ENCODE assay signal across 13 cellular contexts in the genomic region with DNA sequence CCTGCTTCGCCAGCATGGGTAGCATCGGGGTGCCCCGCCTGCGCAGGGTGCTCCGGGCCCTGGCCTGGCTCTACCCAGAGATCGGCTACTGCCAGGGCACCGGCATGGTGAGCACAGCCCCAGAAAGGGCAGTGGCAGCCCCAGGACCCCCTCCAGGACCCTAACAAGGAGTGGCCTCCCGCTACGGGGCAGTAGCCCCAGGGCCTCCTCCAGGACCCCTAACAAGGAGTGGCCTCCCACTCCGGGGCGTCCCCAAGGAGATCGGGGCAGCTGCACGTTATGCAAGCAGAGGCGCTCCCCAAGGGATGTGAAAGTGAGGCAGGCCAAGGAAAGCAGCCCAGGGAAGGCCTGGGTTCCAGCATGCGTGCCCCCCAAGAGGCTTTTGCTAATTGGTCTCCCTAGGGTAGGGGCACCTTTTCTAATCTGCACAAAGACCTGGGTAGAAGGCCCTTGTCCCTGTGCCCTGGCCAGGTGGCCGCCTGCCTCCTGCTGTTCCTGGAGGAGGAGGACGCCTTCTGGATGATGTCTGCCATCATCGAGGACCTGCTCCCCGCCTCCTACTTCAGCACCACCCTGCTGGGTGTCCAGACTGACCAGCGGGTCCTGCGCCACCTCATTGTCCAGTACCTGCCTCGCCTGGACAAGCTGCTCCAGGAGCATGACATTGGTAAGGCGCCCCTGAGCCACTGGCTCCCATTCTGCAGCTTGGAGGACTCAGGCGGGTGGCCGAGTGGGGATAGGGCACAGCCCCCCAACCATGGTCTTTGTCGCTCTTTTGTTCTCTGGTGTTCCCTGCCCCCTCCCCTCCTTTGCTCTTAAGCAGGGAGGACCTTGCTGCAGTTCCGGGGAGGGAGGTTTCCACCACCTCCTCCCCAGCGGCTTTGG. TPM values are rescaled to one million over a fixed set of nuclear protein-coding genes. Genes with fewer than 3 reads are reported as not detected.
DNase-seq lines count a peak whose midpoint lies in the region; ATAC-seq, FAIRE-seq and TF ChIP-seq lines count a peak whose summit lies in the region.
"Had no signal": no experiment of that assay in that cellular context is flagged by ENCODE, and none has a peak within 500 bp of the region (broad histone marks: within the 10 kb centered on the region; RNA-seq: fewer than 3 reads in every experiment).

No MANE protein-coding gene starts in this region.

- ATAC-seq in RWPE2 (ENCODE audit: low read depth) = no peak
- ATAC-seq in HepG2 = no peak

- no peak for FAIRE-seq in HepG2 (lab: Jason Lieb, UNC)
- FAIRE-seq: H54 had no signal

- DNase-seq in H7 (peak; percentile 49), RWPE2 (ENCODE audit: low spot score) (peak; percentile 53), HepG2 (ENCODE audit: low spot score) (no peak), spleen (peak; percentile 73), MG63 (no peak), NCI-H526 treated with DMSO at 0.1 percent for 48 hours (lab: John Stamatoyannopoulos, UW) (no peak), cortex of kidney (lab: John Stamatoyannopoulos, UW) (no peak)
- DNase-seq: DMS 273 treated with DMSO at 0.1 percent for 48 hours, EL, NCI-H1436 treated with DMSO at 0.1 percent for 48 hours, NCI-H2081, NCI-H526 had no signal

- intact Hi-C loops in HepG2 (cut with micrococcal nuclease; ENCODE audit: unreplicated experiment) = no loop called here
- intact Hi-C loops in spleen (cut with DNase I; ENCODE audit: low total_unique reads) = no loop called here

- H3K79me2 ChIP-seq in HepG2 (ENCODE audit: insufficient read depth, low read length) = no peaks in the 10 kb centered on the region

- in situ Hi-C loops in HepG2 (cut with HindIII; ENCODE audit: extremely low pct_ligation_motif_present, low pct_unique_long_range_greater_than_20kb) = no loop called here

- CTCF ChIA-PET in HepG2 (lab: Yijun Ruan, JAX; ENCODE audit: low intra/inter-chr PET ratio, low total read pairs) = no interaction called here

- no peak overlapping the region for H3K4me2 ChIP-seq in HepG2 (ENCODE audit: low read depth, low read length)

- no peak overlapping the region for H3K27ac ChIP-seq in RWPE2 (ENCODE audit: poor library complexity, severe bottlenecking)
- H3K27ac ChIP-seq in HepG2 (ENCODE audit: extremely low read length, insufficient read depth, low read length) = no peak overlapping the region
- H3K27ac ChIP-seq in spleen = no peak overlapping the region

- TF ChIP-seq RAD21 in HepG2 (CRISPR knock-in tag; IDR thresholded peaks at IDR 0.05) = no peak

- TF ChIP-seq POLR2A in HepG2 (IDR thresholded peaks at IDR 0.05; ENCODE audit: insufficient read depth in 1 of 2, low read depth in 2 of 2, low read length in 2 of 2) (no peak), spleen (IDR thresholded peaks at IDR 0.05) (no peak)

- TF ChIP-seq CTCF in RWPE2 (IDR thresholded peaks at IDR 0.05; ENCODE audit: poor library complexity, severe bottlenecking) = no peak
- TF ChIP-seq CTCF in HepG2 (CRISPR knock-in tag; IDR thresholded peaks at IDR 0.05) = no peak
- no peak for TF ChIP-seq CTCF in spleen (IDR thresholded peaks at IDR 0.05 in 8 of 11, conservative IDR thresholded peaks at IDR 0.05 in 3 of 11)

- no TSS peak for BruUV-seq in HepG2 (replicated peaks; lab: Mats Ljungman, UMichigan)

- no peak overlapping the region for H3K9ac ChIP-seq in HepG2 (ENCODE audit: insufficient read depth, low read depth, low read length)

- no peaks in the 10 kb centered on the region for H4K20me1 ChIP-seq in HepG2 (ENCODE audit: insufficient read depth, low read length)

- no peak overlapping the region for H2AFZ ChIP-seq in HepG2 (ENCODE audit: low read length)

- POLR2A ChIA-PET in HepG2 (lab: Yijun Ruan, JAX) = no interaction called here

- no peaks in the 10 kb centered on the region for H3K27me3 ChIP-seq in H7 (ENCODE audit: control insufficient read depth, insufficient read depth, low read length)
- H3K27me3 ChIP-seq in RWPE2 (ENCODE audit: insufficient read depth, poor library complexity, severe bottlenecking) = no peaks in the 10 kb centered on the region
- H3K27me3 ChIP-seq in HepG2 (ENCODE audit: control insufficient read depth in 1 of 2, insufficient read depth in 2 of 2, low read length in 2 of 2) = no peaks in the 10 kb centered on the region
- H3K27me3 ChIP-seq in spleen (replicated peaks in 1 of 7) = no peaks in the 10 kb centered on the region
- H3K27me3 ChIP-seq in MG63 = no peaks in the 10 kb centered on the region

- TF ChIP-seq EP300 in HepG2 (IDR thresholded peaks at IDR 0.05; ENCODE audit: low read depth in 2 of 2, low read length in 2 of 2) (no peak), HepG2 (CRISPR knock-in tag; IDR thresholded peaks at IDR 0.05; ENCODE audit: borderline replicate concordance) (no peak)

- H3K36me3 ChIP-seq in H7 (replicated peaks; ENCODE audit: control insufficient read depth, insufficient read depth, low read length) (peaks cover 13% of the 10 kb centered on the region), RWPE2 (ENCODE audit: low read depth) (peaks cover 58% of the 10 kb centered on the region), HepG2 (replicated peaks in 1 of 2; ENCODE audit: control insufficient read depth in 1 of 2, insufficient read depth in 2 of 2, low read length in 2 of 2) (peaks cover 11 to 23% of the 10 kb centered on the region in 2 experiments), spleen (peaks cover 0 to 98% (median 77%) of the 10 kb centered on the region in 6 donors), MG63 (peaks cover 64% of the 10 kb centered on the region)

- H3K4me3 ChIP-seq in H7 (ENCODE audit: insufficient read depth, low read depth, low read length) (no peak overlapping the region), RWPE2 (ENCODE audit: severe bottlenecking) (no peak overlapping the region), HepG2 (replicated peaks in 1 of 3; ENCODE audit: insufficient read depth in 1 of 3, low read depth in 2 of 3, low read length in 3 of 3) (no peak overlapping the region), spleen (no peak overlapping the region), MG63 (no peak overlapping the region)

- WGBS in HepG2 (ENCODE audit: low lambda C conversion rate) = 98% methylated on average over 23 of the region's 28 CpGs
- WGBS in spleen, 5 donors = 91 to 95% (median 94%) methylated on average over 10 to 28 of the region's 28 CpGs

- H3K4me1 ChIP-seq in RWPE2 (ENCODE audit: insufficient read depth, poor library complexity, severe bottlenecking) (no peaks in the 10 kb centered on the region), HepG2 (ENCODE audit: insufficient read depth, low read length) (no peaks in the 10 kb centered on the region), spleen (peaks cover 16 to 43% (median 26%) of the 10 kb centered on the region in 6 donors)

- no peaks in the 10 kb centered on the region for H3K9me3 ChIP-seq in RWPE2 (ENCODE audit: severe bottlenecking)
- no peaks in the 10 kb centered on the region for H3K9me3 ChIP-seq in HepG2 (ENCODE audit: low read length)
- H3K9me3 ChIP-seq in spleen = no peaks in the 10 kb centered on the region
- H3K9me3 ChIP-seq in MG63 = no peaks in the 10 kb centered on the region

RNA-seq across cellular contexts. Expression of gene SGSM3, which starts 35.0 kb away (rescaled TPM):
- total RNA-seq in H7 (2014; rRNA removed; shearing (Covaris generic)) = 75.9 and 113 TPM in 2 replicates
- total RNA-seq in HepG2 (2016; rRNA removed; fragmentation: Illumina TruSeq; extraction: Trizol) (10.8 and 15.7 TPM in 2 replicates), spleen (10 to 100 TPM; 56.3 to 99.3 (median 88.2) TPM)
- 12.7 and 13.4 TPM in 2 replicates for total RNA-seq in HepG2 (2016; cell fraction: cytosol; rRNA removed; fragmentation: Illumina TruSeq; extraction: Trizol; ENCODE audit: low read depth)
- 8.1 and 17.9 TPM in 2 replicates for total RNA-seq in HepG2 (2016; cell fraction: insoluble cytoplasmic fraction; rRNA removed; fragmentation: Illumina TruSeq; extraction: Trizol)
- total RNA-seq in HepG2 (2016; cell fraction: membrane; rRNA removed; fragmentation: Illumina TruSeq; extraction: Trizol) = 12.6 and 12.7 TPM in 2 replicates
- 18.0 and 19.9 TPM in 2 replicates for total RNA-seq in HepG2 (2016; cell fraction: nucleus; rRNA removed; fragmentation: Illumina TruSeq; extraction: Trizol)
- polyA plus RNA-seq in HepG2 (2011; rRNA removed) (23.8 and 30.6 TPM in 2 replicates), spleen (100 to 1,000 TPM; 100 to 176 (median 161) TPM)
- polyA plus RNA-seq in HepG2 (2011; cell fraction: cytosol; rRNA removed) = 8.3 and 16.1 TPM in 2 replicates
- 265 and 362 TPM in 2 replicates for polyA plus RNA-seq in HepG2 (2011; cell fraction: nucleus; rRNA removed)
- 12.7 and 19.1 TPM in 2 replicates for polyA plus RNA-seq in HepG2 (2012)
- polyA plus RNA-seq in HepG2 (2016; cell fraction: cytosol; fragmentation: Illumina TruSeq; extraction: Trizol; ENCODE audit: low read depth) = 5.0 and 5.7 TPM in 2 replicates
- polyA plus RNA-seq in HepG2 (2016; cell fraction: insoluble cytoplasmic fraction; fragmentation: Illumina TruSeq; extraction: Trizol; ENCODE audit: low read depth) = 8.9 and 11.3 TPM in 2 replicates
- 8.8 and 9.1 TPM in 2 replicates for polyA plus RNA-seq in HepG2 (2016; cell fraction: membrane; fragmentation: Illumina TruSeq; extraction: Trizol; ENCODE audit: low read depth)
- polyA plus RNA-seq in HepG2 (2016; cell fraction: nucleus; fragmentation: Illumina TruSeq; extraction: Trizol; ENCODE audit: insufficient read depth, low read depth) = 46.2 and 59.6 TPM in 2 replicates
- polyA minus RNA-seq in HepG2 (2011; rRNA and poly(A)+ RNA removed; ENCODE audit: low replicate concordance) = 20.1 and 47.7 TPM in 2 replicates
- 3.8 and 6.1 TPM in 2 replicates for polyA minus RNA-seq in HepG2 (2011; cell fraction: cytosol; rRNA and poly(A)+ RNA removed)
- polyA minus RNA-seq in HepG2 (2011; cell fraction: nucleus; rRNA and poly(A)+ RNA removed) = 22.9 and 34.2 TPM in 2 replicates
- total RNA-seq in MG63 (2014; rRNA removed; shearing (Covaris generic); ENCODE audit: low replicate concordance) = 34.6 and 47.6 TPM in 2 replicates

RNA-seq across cellular contexts. Expression of gene ADSL, which starts 59.1 kb away (rescaled TPM):
- total RNA-seq in H7 (2014; rRNA removed; shearing (Covaris generic)) = 208 and 251 TPM in 2 replicates
- total RNA-seq in HepG2 (2016; rRNA removed; fragmentation: Illumina TruSeq; extraction: Trizol) (174 and 246 TPM in 2 replicates), spleen (10 to 100 TPM; 40.4 to 77.7 (median 55.0) TPM)
- total RNA-seq in HepG2 (2016; cell fraction: cytosol; rRNA removed; fragmentation: Illumina TruSeq; extraction: Trizol; ENCODE audit: low read depth) = 48.4 and 50.9 TPM in 2 replicates
- 170 and 259 TPM in 2 replicates for total RNA-seq in HepG2 (2016; cell fraction: insoluble cytoplasmic fraction; rRNA removed; fragmentation: Illumina TruSeq; extraction: Trizol)
- total RNA-seq in HepG2 (2016; cell fraction: membrane; rRNA removed; fragmentation: Illumina TruSeq; extraction: Trizol) = 74.9 and 82.1 TPM in 2 replicates
- 104 TPM in 2 replicates for total RNA-seq in HepG2 (2016; cell fraction: nucleus; rRNA removed; fragmentation: Illumina TruSeq; extraction: Trizol)
- polyA plus RNA-seq in HepG2 (2011; rRNA removed) (123 and 126 TPM in 2 replicates), spleen (10 to 100 TPM; 39.1 to 52.5 (median 43.3) TPM)
- 146 and 165 TPM in 2 replicates for polyA plus RNA-seq in HepG2 (2011; cell fraction: cytosol; rRNA removed)
- polyA plus RNA-seq in HepG2 (2011; cell fraction: nucleus; rRNA removed) = 121 and 128 TPM in 2 replicates
- 85.3 and 95.9 TPM in 2 replicates for polyA plus RNA-seq in HepG2 (2012)
- 29.4 and 31.7 TPM in 2 replicates for polyA plus RNA-seq in HepG2 (2016; cell fraction: cytosol; fragmentation: Illumina TruSeq; extraction: Trizol; ENCODE audit: low read depth)
- polyA plus RNA-seq in HepG2 (2016; cell fraction: insoluble cytoplasmic fraction; fragmentation: Illumina TruSeq; extraction: Trizol; ENCODE audit: low read depth) = 192 and 202 TPM in 2 replicates
- polyA plus RNA-seq in HepG2 (2016; cell fraction: membrane; fragmentation: Illumina TruSeq; extraction: Trizol; ENCODE audit: low read depth) = 40.9 and 42.5 TPM in 2 replicates
- 112 and 125 TPM in 2 replicates for polyA plus RNA-seq in HepG2 (2016; cell fraction: nucleus; fragmentation: Illumina TruSeq; extraction: Trizol; ENCODE audit: insufficient read depth, low read depth)
- polyA minus RNA-seq in HepG2 (2011; rRNA and poly(A)+ RNA removed; ENCODE audit: low replicate concordance) = 148 and 183 TPM in 2 replicates
- 49.9 and 55.2 TPM in 2 replicates for polyA minus RNA-seq in HepG2 (2011; cell fraction: cytosol; rRNA and poly(A)+ RNA removed)
- polyA minus RNA-seq in HepG2 (2011; cell fraction: nucleus; rRNA and poly(A)+ RNA removed) = 79.3 and 97.1 TPM in 2 replicates
- total RNA-seq in MG63 (2014; rRNA removed; shearing (Covaris generic); ENCODE audit: low replicate concordance) = 220 and 262 TPM in 2 replicates

Comparison
In these comparisons a context has a peak if more than half of its experiments do, and no peak if none do; other contexts are left out.
1. DNase-seq: peak in H7 (single experiment), RWPE2 (single experiment) and spleen (single experiment); none in HepG2 (single experiment), MG63 (single experiment), NCI-H526 treated with DMSO at 0.1 percent for 48 hours (single experiment) and cortex of kidney (single experiment).